In genomic region chr12:43332977-43333649, GRCh38 we compare ENCODE assay signal across 17 cellular contexts.
DNase-seq lines count a peak whose midpoint lies in the region; ATAC-seq and TF ChIP-seq lines count a peak whose summit lies in the region.
"Had no signal": no experiment of that assay in that cellular context is flagged by ENCODE, and none has a peak within 500 bp of the region (broad histone marks: within the 10 kb centered on the region; RNA-seq: fewer than 3 reads in every experiment).

No MANE protein-coding gene starts in this region.

- ATAC-seq in left ventricle myocardium superior (no peak), GM18858 (IDR thresholded peaks at IDR 0.05; ENCODE audit: unreplicated experiment) (no peak)
- ATAC-seq: CD8-positive, alpha-beta T cell had no signal

- TF ChIP-seq CTCF in cardiac muscle cell (IDR thresholded peaks at IDR 0.05; ENCODE audit: low read depth, low read length) = no peak

- peaks cover 49% of the 10 kb centered on the region for H3K4me1 ChIP-seq in cardiac muscle cell (ENCODE audit: low read depth)
- H3K4me1 ChIP-seq: colonic mucosa had no signal

- no peaks in the 10 kb centered on the region for H3K9me3 ChIP-seq in cardiac muscle cell (ENCODE audit: low read depth)
- H3K9me3 ChIP-seq: colonic mucosa had no signal

- H3K27me3 ChIP-seq in cardiac muscle cell = no peaks in the 10 kb centered on the region
- H3K27me3 ChIP-seq: colonic mucosa had no signal

- intact Hi-C loops in left ventricle myocardium superior (cut with micrococcal nuclease) = loop anchor here (10.0 kb wide), 1 partner anchor 848 kb away; no protein-coding TSS in a partner anchor

- DNase-seq in cardiac muscle cell (ENCODE audit: low read depth in 1 of 2, low spot score in 1 of 2) (peak; percentile 66 to 82), left ventricle myocardium superior (no peak), amniotic stem cell (lab: John Stamatoyannopoulos, UW) (peak; percentile 25), hepatic stellate cell (ENCODE audit: low spot score) (peak; percentile 41), germinal center (ENCODE audit: low spot score) (no peak), NCI-H510A treated with DMSO at 0.1 percent for 48 hours (lab: John Stamatoyannopoulos, UW) (no peak)
- no peak for DNase-seq in activated naive CD4-positive, alpha-beta T cell (lab: John Stamatoyannopoulos, UW)
- DNase-seq: activated CD4-positive, alpha-beta T cell treated with anti-CD3 and anti-CD28 coated beads for 1 hour; activated CD8-positive, alpha-beta memory T cell treated with anti-CD3 and anti-CD28 coated beads, Interleukin-2, amount 50 U/mL, for 4 hours; CD8-positive, alpha-beta T cell; colonic mucosa; GDM1; NCI-H1105 treated with DMSO at 0.1 percent for 48 hours; NCI-H2171 treated with DMSO at 0.1 percent for 48 hours; SW 1271 had no signal

- H3K27ac ChIP-seq in cardiac muscle cell = peak overlapping the region; percentile 51
- H3K27ac ChIP-seq: colonic mucosa, skin epidermis had no signal

- no peak overlapping the region for H3K4me3 ChIP-seq in cardiac muscle cell
- H3K4me3 ChIP-seq: colonic mucosa, skin epidermis had no signal

- H3K36me3 ChIP-seq in cardiac muscle cell = no peaks in the 10 kb centered on the region
- H3K36me3 ChIP-seq: colonic mucosa had no signal

Comparison
In these comparisons a context has a peak if more than half of its experiments do, and no peak if none do; other contexts are left out.
1. DNase-seq: peak in cardiac muscle cell (2 of 2), amniotic stem cell (single experiment) and hepatic stellate cell (single experiment); none in left ventricle myocardium superior (single experiment), germinal center (single experiment), NCI-H510A treated with DMSO at 0.1 percent for 48 hours (single experiment) and activated naive CD4-positive, alpha-beta T cell (0 of 4).